In the genomic region with DNA sequence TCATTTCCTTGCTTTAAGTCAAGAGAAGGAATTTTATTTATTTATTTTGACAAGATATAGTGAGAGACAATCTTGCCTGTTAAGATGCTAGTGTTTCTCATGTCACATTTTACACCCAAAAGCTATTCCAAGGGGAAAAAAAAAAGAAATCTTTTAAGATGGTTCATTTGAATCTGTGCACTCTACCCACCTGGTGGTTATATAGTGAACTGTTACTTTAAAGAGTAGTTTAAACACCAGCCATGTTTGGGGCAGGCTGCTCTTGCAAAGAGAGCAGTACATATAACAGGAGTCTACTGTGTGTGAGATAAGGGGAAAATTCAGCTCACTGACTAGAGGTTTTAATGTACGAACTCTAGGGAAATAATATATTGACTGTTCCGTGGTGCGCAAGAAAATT, we compare ENCODE assay signal across 18 cellular contexts. TPM values are rescaled to one million over a fixed set of nuclear protein-coding genes. Genes with fewer than 3 reads are reported as not detected.
DNase-seq lines count a peak whose midpoint lies in the region; ATAC-seq and TF ChIP-seq lines count a peak whose summit lies in the region.
"Had no signal": no experiment of that assay in that cellular context is flagged by ENCODE, and none has a peak within 500 bp of the region (broad histone marks: within the 10 kb centered on the region; RNA-seq: fewer than 3 reads in every experiment).

No MANE protein-coding gene starts in this region.

- H3K4me2 ChIP-seq in Loucy (ENCODE audit: low read depth, low read length, poor library complexity, severe bottlenecking), result no peak overlapping the region

- H3K36me3 ChIP-seq in Loucy (ENCODE audit: insufficient read depth, low read length) (no peaks in the 10 kb centered on the region), esophagus muscularis mucosa (no peaks in the 10 kb centered on the region), psoas muscle (ENCODE audit: insufficient read depth in 1 of 2, low read depth in 1 of 2) (no peaks in the 10 kb centered on the region)
- H3K36me3 ChIP-seq: neutrophil had no signal

- peak; percentile 35 for TF ChIP-seq CTCF in Loucy (conservative IDR thresholded peaks at IDR 0.05; ENCODE audit: low read length)
- TF ChIP-seq CTCF in esophagus muscularis mucosa (IDR thresholded peaks at IDR 0.05), result no peak
- TF ChIP-seq CTCF in psoas muscle (IDR thresholded peaks at IDR 0.05), result no peak

- no peak overlapping the region for H3K4me3 Mint-ChIP-seq in activated CD4-positive, alpha-beta T cell treated with anti-CD3 and anti-CD28 coated beads, Interleukin-2, amount 10 ng/mL, durations not matched to agents 24 days and 14 days

- no peaks in the 10 kb centered on the region for H4K20me1 ChIP-seq in Loucy (ENCODE audit: insufficient read depth, low read length, poor library complexity, severe bottlenecking)

- DNase-seq in DMS53 (lab: John Stamatoyannopoulos, UW) (peak; percentile 65), NCI-H82 (lab: John Stamatoyannopoulos, UW) (peak; percentile 88), esophagus muscularis mucosa (ENCODE audit: extremely low spot score) (peak; percentile 26), psoas muscle (no peak)
- DNase-seq in activated CD4-positive, alpha-beta T cell treated with anti-CD3 and anti-CD28 coated beads for 1 hour, result no peak
- no peak for DNase-seq in activated CD4-positive, alpha-beta T cell treated with anti-CD3 and anti-CD28 coated beads, Interleukin-2, amount 10 ng/mL, durations not matched to agents 24 days and 14 days
- no peak for DNase-seq in stimulated activated naive CD8-positive, alpha-beta T cell treated with anti-CD3 and anti-CD28 coated beads, Interleukin-15, Interleukin-2, amounts not matched to agents 100 U/mL and 50 U/mL, for 24 hours
- DNase-seq: activated CD4-positive, alpha-beta T cell treated with anti-CD3 and anti-CD28 coated beads for 4 hours; activated naive CD4-positive, alpha-beta T cell; C1 segment of cervical spinal cord; cerebellar nuclear complex; foreskin melanocyte; left colon; SIG-M5; stimulated activated naive CD4-positive, alpha-beta T cell treated with Interleukin-2 at 50 U/mL for 16 hours had no signal

- H3K4me1 ChIP-seq in Loucy (ENCODE audit: insufficient read depth, low read length, poor library complexity, severe bottlenecking), result peaks cover 4% of the 10 kb centered on the region
- H3K4me1 ChIP-seq in esophagus muscularis mucosa, result peaks cover 0 to 8% (median 2%) of the 10 kb centered on the region in 4 donors
- H3K4me1 ChIP-seq in psoas muscle, result no peaks in the 10 kb centered on the region

- H3F3A ChIP-seq in Loucy (ENCODE audit: low read depth), result no peaks in the 10 kb centered on the region

- WGBS in esophagus muscularis mucosa, result 76% methylated on average over 3 of the region's 3 CpGs
- WGBS in psoas muscle, 3 donors, result 75 to 77% (median 77%) methylated on average over 3 of the region's 3 CpGs

- no peak for TF ChIP-seq POLR2A in esophagus muscularis mucosa (IDR thresholded peaks at IDR 0.05; ENCODE audit: low read depth)

- H3K27ac ChIP-seq in esophagus muscularis mucosa (replicated peaks in 1 of 4) (no peak overlapping the region), psoas muscle (no peak overlapping the region)
- H3K27ac ChIP-seq: neutrophil had no signal

- no peak for ATAC-seq in psoas muscle
- ATAC-seq in stimulated activated naive CD8-positive, alpha-beta T cell treated with anti-CD3 and anti-CD28 coated beads, Interleukin-15, Interleukin-2, amounts not matched to agents 100 U/mL and 50 U/mL, for 24 hours, result no peak
- ATAC-seq: left colon had no signal

- peaks cover 10% of the 10 kb centered on the region for H3K4me1 Mint-ChIP-seq in activated CD4-positive, alpha-beta T cell treated with anti-CD3 and anti-CD28 coated beads, Interleukin-2, amount 10 ng/mL, durations not matched to agents 24 days and 14 days

- H3K27ac Mint-ChIP-seq in activated CD4-positive, alpha-beta T cell treated with anti-CD3 and anti-CD28 coated beads, Interleukin-2, amount 10 ng/mL, durations not matched to agents 24 days and 14 days, result no peak overlapping the region

- H3K9me2 ChIP-seq in Loucy (replicated peaks; ENCODE audit: low read depth, low read length), result no peaks in the 10 kb centered on the region

- peaks cover 19% of the 10 kb centered on the region for H3K27me3 Mint-ChIP-seq in activated CD4-positive, alpha-beta T cell treated with anti-CD3 and anti-CD28 coated beads, Interleukin-2, amount 10 ng/mL, durations not matched to agents 24 days and 14 days

- H3K4me3 ChIP-seq in Loucy (ENCODE audit: low read length, poor library complexity, severe bottlenecking) (no peak overlapping the region), esophagus muscularis mucosa (no peak overlapping the region), psoas muscle (no peak overlapping the region)

- TF ChIP-seq EP300 in esophagus muscularis mucosa (IDR thresholded peaks at IDR 0.05), result no peak

- no peak overlapping the region for H3K9ac ChIP-seq in Loucy (ENCODE audit: low read depth, low read length, poor library complexity, severe bottlenecking)

- intact Hi-C loops in esophagus muscularis mucosa (cut with DNase I) (no loop called here), psoas muscle (cut with DNase I) (no loop called here)
- intact Hi-C loops in activated CD4-positive, alpha-beta T cell treated with anti-CD3 and anti-CD28 coated beads, Interleukin-2, amount 10 ng/mL, durations not matched to agents 24 days and 14 days (cut with micrococcal nuclease), result no loop called here

- H3K79me2 ChIP-seq in Loucy (ENCODE audit: insufficient read depth, low read length), result no peaks in the 10 kb centered on the region

- no peaks in the 10 kb centered on the region for H3K36me3 Mint-ChIP-seq in activated CD4-positive, alpha-beta T cell treated with anti-CD3 and anti-CD28 coated beads, Interleukin-2, amount 10 ng/mL, durations not matched to agents 24 days and 14 days (ENCODE audit: low read depth)

- H3K9me3 Mint-ChIP-seq in activated CD4-positive, alpha-beta T cell treated with anti-CD3 and anti-CD28 coated beads, Interleukin-2, amount 10 ng/mL, durations not matched to agents 24 days and 14 days, result no peaks in the 10 kb centered on the region

- H3K27me3 ChIP-seq in Loucy (ENCODE audit: insufficient read depth, low read length, poor library complexity, severe bottlenecking) (no peaks in the 10 kb centered on the region), esophagus muscularis mucosa (peaks cover 0 to 27% (median 0%) of the 10 kb centered on the region in 4 donors), psoas muscle (ENCODE audit: insufficient read depth in 3 of 3, low read length in 2 of 3) (peaks cover 5 to 21% (median 9%) of the 10 kb centered on the region in 3 donors)

- no peaks in the 10 kb centered on the region for H3K9me3 ChIP-seq in Loucy (ENCODE audit: insufficient read depth, low read depth, low read length)
- H3K9me3 ChIP-seq in esophagus muscularis mucosa, result no peaks in the 10 kb centered on the region
- no peaks in the 10 kb centered on the region for H3K9me3 ChIP-seq in psoas muscle
- H3K9me3 ChIP-seq: neutrophil had no signal

- no peak overlapping the region for H2AFZ ChIP-seq in Loucy (ENCODE audit: low read length)

RNA-seq across cellular contexts. Expression of a gene that starts 3.3 kb away (rescaled TPM):
- total RNA-seq in esophagus muscularis mucosa (1 to 10 TPM in 2 of 4 donors, under 1 TPM in 2; 0.40 to 2.2 (median 1.1) TPM), psoas muscle (not detected)
- total RNA-seq in activated CD4-positive, alpha-beta T cell treated with anti-CD3 and anti-CD28 coated beads, Interleukin-2, amount 10 ng/mL, durations not matched to agents 24 days and 14 days, result not detected in 2 replicates
- under 1 TPM in 1 of 3 donors, not detected in 2; 0.03 TPM for polyA plus RNA-seq in psoas muscle
- total RNA-seq: M059J had no signal

Comparison
In these comparisons a context has a peak if more than half of its experiments do, and no peak if none do; other contexts are left out.
1. DNase-seq: peak in DMS53 (single experiment), NCI-H82 (single experiment) and esophagus muscularis mucosa (single experiment); none in activated CD4-positive, alpha-beta T cell treated with anti-CD3 and anti-CD28 coated beads for 1 hour (single experiment), activated CD4-positive, alpha-beta T cell treated with anti-CD3 and anti-CD28 coated beads, Interleukin-2, amount 10 ng/mL, durations not matched to agents 24 days and 14 days (single experiment), psoas muscle (0 of 2) and stimulated activated naive CD8-positive, alpha-beta T cell treated with anti-CD3 and anti-CD28 coated beads, Interleukin-15, Interleukin-2, amounts not matched to agents 100 U/mL and 50 U/mL, for 24 hours (single experiment).